8 cellular contexts compared by ENCODE assay signal in genomic region chr9:38024036-38024681, GRCh38. TPM values are rescaled to one million over a fixed set of nuclear protein-coding genes. Genes with fewer than 3 reads are reported as not detected.
DNase-seq lines count a peak whose midpoint lies in the region; ATAC-seq and TF ChIP-seq lines count a peak whose summit lies in the region.

No MANE protein-coding gene starts in this region.

- H3K9ac ChIP-seq in H9 (ENCODE audit: extremely low read depth, insufficient read length, low read length): no peak overlapping the region

- H4K5ac ChIP-seq in H9 (ENCODE audit: insufficient read length, low read depth, low read length): no peak overlapping the region

- no peak overlapping the region for H2BK120ac ChIP-seq in H9 (ENCODE audit: low read depth, low read length, poor library complexity, severe bottlenecking)

- H2AFZ ChIP-seq in H9 (ENCODE audit: low read length): no peak overlapping the region

- no peak overlapping the region for H2BK20ac ChIP-seq in H9 (ENCODE audit: low read depth, low read length, poor library complexity, severe bottlenecking)

- H3K18ac ChIP-seq in H9 (ENCODE audit: insufficient read length, low read depth, low read length): no peak overlapping the region

- H3K56ac ChIP-seq in H9 (ENCODE audit: insufficient read length, low read depth, low read length): no peak overlapping the region

- no peaks in the 10 kb centered on the region for H3K27me3 ChIP-seq in H9 (ENCODE audit: insufficient read depth, low read length)
- no peaks in the 10 kb centered on the region for H3K27me3 ChIP-seq in SJCRH30
- no peaks in the 10 kb centered on the region for H3K27me3 ChIP-seq in CD8-positive, alpha-beta memory T cell (ENCODE audit: insufficient read depth, low read length, poor library complexity, severe bottlenecking)

- WGBS in H9 (ENCODE audit: extremely low coverage, insufficient read length, low lambda C conversion rate): no CpG with 5 or more reads among the region's 7 CpGs

- no peak overlapping the region for H3K23ac ChIP-seq in H9 (ENCODE audit: insufficient read length, low read depth, low read length)

- no peak overlapping the region for H3T11ph ChIP-seq in H9 (ENCODE audit: low read length)

- no peaks in the 10 kb centered on the region for H4K20me1 ChIP-seq in H9 (ENCODE audit: control insufficient read depth, insufficient read depth, insufficient read length)

- peak overlapping the region; percentile 45 to 94 (median 93); a peak in 6 of 7 replicates for H3K27ac Mint-ChIP-seq in H9
- no peak overlapping the region for H3K27ac Mint-ChIP-seq in CD8-positive, alpha-beta memory T cell

- H3K79me2 ChIP-seq in H9 (ENCODE audit: insufficient read depth, low read length): no peaks in the 10 kb centered on the region

- TF ChIP-seq CTCF in H9 (conservative IDR thresholded peaks at IDR 0.05): no peak

- H3K4me3 Mint-ChIP-seq in H9: no peak overlapping the region; a peak in 1 of 5 replicates
- H3K4me3 Mint-ChIP-seq in CD8-positive, alpha-beta memory T cell: no peak overlapping the region

- H2BK15ac ChIP-seq in H9 (ENCODE audit: low read depth, low read length): no peak overlapping the region

- H3K36me3 Mint-ChIP-seq in H9 (ENCODE audit: insufficient read depth in 1 of 3, low read depth in 3 of 3): no peaks in the 10 kb centered on the region; a peak in 1 of 7 replicates
- no peaks in the 10 kb centered on the region for H3K36me3 Mint-ChIP-seq in CD8-positive, alpha-beta memory T cell

- H3K4ac ChIP-seq in H9 (ENCODE audit: low read depth, low read length): no peak overlapping the region

- no peak overlapping the region for H3K4me3 ChIP-seq in SJCRH30
- no peak overlapping the region for H3K4me3 ChIP-seq in CD8-positive, alpha-beta memory T cell (ENCODE audit: low read length)

- CTCF ChIA-PET in CD8-positive, alpha-beta memory T cell (lab: Charles Lee): no interaction called here

- no peaks in the 10 kb centered on the region for H3K9me3 Mint-ChIP-seq in H9
- no peaks in the 10 kb centered on the region for H3K9me3 Mint-ChIP-seq in CD8-positive, alpha-beta memory T cell

- H3K79me1 ChIP-seq in H9 (ENCODE audit: insufficient read depth, low read depth, low read length, poor library complexity, severe bottlenecking): no peaks in the 10 kb centered on the region

- H3K4me1 ChIP-seq in H9 (ENCODE audit: insufficient read depth, low read length) (peaks cover 25% of the 10 kb centered on the region; the same call in 1 of the 2 replicates), SJCRH30 (peaks cover 71% of the 10 kb centered on the region)
- H3K4me1 ChIP-seq in CD8-positive, alpha-beta memory T cell (ENCODE audit: insufficient read depth, low read length): no peaks in the 10 kb centered on the region

- DNase-seq in H9 (peak; percentile 43), SJCRH30 (peak; percentile 72 to 75), globus pallidus (ENCODE audit: low spot score) (peak; percentile 80), retina (peak; percentile 54), activated gamma-delta T cell treated with Interleukin-2 at 50 U/mL for 16 hours (no peak)
- no peak for DNase-seq in CD8-positive, alpha-beta memory T cell

- peaks cover 77 to 85% of the 10 kb centered on the region in 2 experiments for H3K4me1 Mint-ChIP-seq in H9
- H3K4me1 Mint-ChIP-seq in CD8-positive, alpha-beta memory T cell: no peaks in the 10 kb centered on the region

- no peak overlapping the region for H3K4me2 ChIP-seq in H9 (ENCODE audit: insufficient read depth, insufficient read length, low read length)

- no peaks in the 10 kb centered on the region for H3K27me3 Mint-ChIP-seq in H9 (ENCODE audit: low read depth)
- H3K27me3 Mint-ChIP-seq in CD8-positive, alpha-beta memory T cell: peaks cover 0 to 2% of the 10 kb centered on the region in 2 donors

- no peaks in the 10 kb centered on the region for H3K23me2 ChIP-seq in H9 (ENCODE audit: insufficient read length, low read depth, low read length, poor library complexity, severe bottlenecking)

- H3K27ac ChIP-seq in H9 (ENCODE audit: insufficient read length, low read depth, low read length): no peak overlapping the region
- peak overlapping the region; percentile 91 for H3K27ac ChIP-seq in SJCRH30
- no peak overlapping the region for H3K27ac ChIP-seq in CD8-positive, alpha-beta memory T cell (ENCODE audit: low read depth, low read length)

- H2AK5ac ChIP-seq in H9 (ENCODE audit: insufficient read length, low read length): no peak overlapping the region

- POLR2A ChIA-PET in CD8-positive, alpha-beta memory T cell (lab: Charles Lee): no interaction called here

- no peaks in the 10 kb centered on the region for H3K9me3 ChIP-seq in H9 (ENCODE audit: control insufficient read depth, low read depth, low read length)
- no peaks in the 10 kb centered on the region for H3K9me3 ChIP-seq in SJCRH30 (replicated peaks)
- no peaks in the 10 kb centered on the region for H3K9me3 ChIP-seq in CD8-positive, alpha-beta memory T cell (ENCODE audit: low read length)

- H4K91ac ChIP-seq in H9 (ENCODE audit: insufficient read length, low read depth, low read length): no peak overlapping the region

- ATAC-seq in GM19328 (IDR thresholded peaks at IDR 0.05; ENCODE audit: unreplicated experiment) (no peak), HG03135 (IDR thresholded peaks at IDR 0.05; ENCODE audit: unreplicated experiment) (no peak)

- peak overlapping the region; percentile 11 for H3K14ac ChIP-seq in H9 (ENCODE audit: insufficient read depth, low read length)

- no peaks in the 10 kb centered on the region; the same call in 1 of the 2 replicates for H3K36me3 ChIP-seq in SJCRH30
- H3K36me3 ChIP-seq in CD8-positive, alpha-beta memory T cell (ENCODE audit: insufficient read depth, low read length): no peaks in the 10 kb centered on the region

- H4K8ac ChIP-seq in H9 (replicated peaks; ENCODE audit: insufficient read length, low read depth, low read length): no peak overlapping the region

- no peak overlapping the region for H2BK12ac ChIP-seq in H9 (ENCODE audit: insufficient read length, low read depth, low read length)

- H2BK5ac ChIP-seq in H9 (ENCODE audit: insufficient read length, low read length): no peak overlapping the region

RNA-seq across cellular contexts. Expression of gene SHB, which starts 44.9 kb away (rescaled TPM):
- total RNA-seq in H9 (2021): 13.8 and 14.6 TPM in 2 replicates
- 14.7 and 14.9 TPM in 2 replicates for total RNA-seq in SJCRH30 (2014; rRNA removed; shearing (Covaris generic))
- 1 to 10 TPM; 1.8 TPM for total RNA-seq in CD8-positive, alpha-beta memory T cell
- polyA plus RNA-seq in CD8-positive, alpha-beta memory T cell: 0.64 TPM

Comparison
In these comparisons a context has a peak if more than half of its experiments do, and no peak if none do; other contexts are left out.
1. DNase-seq: peak in H9 (single experiment), SJCRH30 (2 of 2), globus pallidus (single experiment) and retina (single experiment); none in activated gamma-delta T cell treated with Interleukin-2 at 50 U/mL for 16 hours (single experiment) and CD8-positive, alpha-beta memory T cell (0 of 5).
2. H3K27ac Mint-ChIP-seq: peak in H9 (3 of 3); none in CD8-positive, alpha-beta memory T cell (0 of 8).